In the genomic region with DNA sequence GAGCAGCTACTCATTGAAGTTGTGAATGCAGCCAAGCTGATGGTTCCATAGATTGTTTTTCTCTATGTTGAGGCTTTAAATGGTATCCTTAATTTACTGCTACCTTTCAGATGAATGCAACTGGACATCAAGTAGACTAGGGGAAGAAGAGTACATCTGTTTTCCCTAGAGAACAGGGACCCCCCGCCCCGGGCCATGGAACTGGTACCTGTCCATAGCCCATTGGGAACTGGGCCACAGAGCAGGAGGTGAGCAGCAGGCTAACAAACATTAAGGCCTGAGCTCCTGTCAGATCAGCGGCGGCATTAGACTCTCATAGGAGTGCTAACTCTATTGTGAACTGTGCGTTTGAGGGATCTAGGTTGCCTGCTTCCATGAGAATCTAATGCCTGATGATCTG, we compare ENCODE assay signal across 3 cellular contexts.
"Had no signal": no experiment of that assay in that cellular context is flagged by ENCODE, and none has a peak within 500 bp of the region (broad histone marks: within the 10 kb centered on the region; RNA-seq: fewer than 3 reads in every experiment).

No MANE protein-coding gene starts in this region.

- H3K4me3 ChIP-seq: GM12878 had no signal

- ATAC-seq: GM12878 had no signal

- DNase-seq: GDM1, GF-D8 had no signal
